Comparison of ENCODE assay signal across 25 cellular contexts in the genomic region with DNA sequence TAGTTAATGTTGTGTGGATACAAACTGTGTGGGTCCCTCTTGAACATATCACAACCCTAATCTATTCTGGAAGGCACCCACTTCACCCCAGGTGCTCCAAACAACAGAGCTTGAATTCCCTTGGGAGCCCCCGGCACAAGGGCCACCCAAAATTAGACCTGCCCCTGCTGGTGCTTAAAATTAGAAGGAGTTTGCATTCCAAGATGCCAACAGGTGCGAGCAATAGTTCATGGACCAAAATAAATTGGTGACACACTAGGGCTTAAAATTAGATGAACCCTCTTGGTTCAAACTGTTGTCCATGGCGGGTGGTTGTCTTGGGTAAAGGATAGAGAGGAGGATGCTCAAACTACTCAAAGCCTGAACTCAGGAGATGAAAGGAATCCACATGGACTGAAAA.
"Had no signal": no experiment of that assay in that cellular context is flagged by ENCODE, and none has a peak within 500 bp of the region (broad histone marks: within the 10 kb centered on the region; RNA-seq: fewer than 3 reads in every experiment).

No MANE protein-coding gene starts in this region.

- H3K9me3 Mint-ChIP-seq: mesothelial cell of epicardium; naive thymus-derived CD8-positive, alpha-beta T cell; stimulated activated effector memory CD8-positive, alpha-beta T cell treated with anti-CD3 and anti-CD28 coated beads, Interleukin-12 subunit alpha, Interleukin-12 subunit beta, amount 100 ng/mL, for 72 hours had no signal

- DNase-seq: dermis blood vessel endothelial cell; effector memory CD4-positive, alpha-beta T cell; erythroblast; esophagus squamous epithelium; foreskin melanocyte; kidney; mesenchymal stem cell; mucosa of descending colon; occipital lobe; ovary; right lobe of liver; stimulated activated CD4-positive, alpha-beta T cell treated with anti-CD3 and anti-CD28 coated beads, Interleukin-2, amount 100 ng/mL, for 24 hours; stimulated activated CD4-positive, alpha-beta T cell treated with anti-CD3 and anti-CD28 coated beads, Interleukin-4, amount 100 ng/mL, for 24 hours; stimulated activated naive CD4-positive, alpha-beta T cell treated with Interleukin-2 at 50 U/mL for 16 hours; stomach; thyroid gland; trophoblast cell had no signal

- ATAC-seq: left lobe of liver; mucosa of descending colon; naive thymus-derived CD8-positive, alpha-beta T cell; right lobe of liver; stimulated activated effector memory CD8-positive, alpha-beta T cell treated with anti-CD3 and anti-CD28 coated beads, Interleukin-12 subunit alpha, Interleukin-12 subunit beta, amount 100 ng/mL, for 72 hours had no signal

- H3K27ac Mint-ChIP-seq: mesothelial cell of epicardium; naive thymus-derived CD8-positive, alpha-beta T cell; stimulated activated effector memory CD8-positive, alpha-beta T cell treated with anti-CD3 and anti-CD28 coated beads, Interleukin-12 subunit alpha, Interleukin-12 subunit beta, amount 100 ng/mL, for 72 hours had no signal

- H3K4me3 ChIP-seq: coronary artery, esophagus squamous epithelium, hepatocyte, lung, mucosa of descending colon, ovary, right lobe of liver, stomach, thyroid gland, vagina had no signal

- H3K4me2 ChIP-seq: hepatocyte had no signal

- H3K36me3 Mint-ChIP-seq: mesothelial cell of epicardium; naive thymus-derived CD8-positive, alpha-beta T cell; stimulated activated effector memory CD8-positive, alpha-beta T cell treated with anti-CD3 and anti-CD28 coated beads, Interleukin-12 subunit alpha, Interleukin-12 subunit beta, amount 100 ng/mL, for 72 hours had no signal

- H3K27me3 ChIP-seq: esophagus squamous epithelium, hepatocyte, ovary, right lobe of liver, stomach, thyroid gland, vagina had no signal

- H3K4me1 Mint-ChIP-seq: naive thymus-derived CD8-positive, alpha-beta T cell; stimulated activated effector memory CD8-positive, alpha-beta T cell treated with anti-CD3 and anti-CD28 coated beads, Interleukin-12 subunit alpha, Interleukin-12 subunit beta, amount 100 ng/mL, for 72 hours had no signal

- H3K36me3 ChIP-seq: esophagus squamous epithelium, ovary, right lobe of liver, stomach, thyroid gland, vagina had no signal

- H3K4me3 Mint-ChIP-seq: mesothelial cell of epicardium; naive thymus-derived CD8-positive, alpha-beta T cell; stimulated activated effector memory CD8-positive, alpha-beta T cell treated with anti-CD3 and anti-CD28 coated beads, Interleukin-12 subunit alpha, Interleukin-12 subunit beta, amount 100 ng/mL, for 72 hours had no signal

- H3K4me1 ChIP-seq: right lobe of liver had no signal

- H3K9me3 ChIP-seq: esophagus squamous epithelium, mucosa of descending colon, ovary, right lobe of liver, thyroid gland, vagina had no signal

- H3K27ac ChIP-seq: esophagus squamous epithelium, hepatocyte, ovary, right lobe of liver, stomach, thyroid gland, vagina had no signal
